Comparison of ENCODE assay signal across 15 cellular contexts in genomic region chr12:1525858-1526257, GRCh38.
"Had no signal": no experiment of that assay in that cellular context is flagged by ENCODE, and none has a peak within 500 bp of the region (broad histone marks: within the 10 kb centered on the region; RNA-seq: fewer than 3 reads in every experiment).

No MANE protein-coding gene starts in this region.

- H3K27ac ChIP-seq: coronary artery, heart right ventricle, left ventricle myocardium inferior, neural progenitor cell, upper lobe of right lung, VCaP had no signal

- H3K4me3 Mint-ChIP-seq: activated naive CD8-positive, alpha-beta T cell treated with anti-CD3 and anti-CD28 coated beads, Interleukin-2, amount 10 ng/mL, durations not matched to agents 7 days and 5 days; immature natural killer cell; neural progenitor cell had no signal

- H3K9ac ChIP-seq: neural progenitor cell had no signal

- ATAC-seq: heart right ventricle, upper lobe of right lung had no signal

- H3K27ac Mint-ChIP-seq: activated naive CD8-positive, alpha-beta T cell treated with anti-CD3 and anti-CD28 coated beads, Interleukin-2, amount 10 ng/mL, durations not matched to agents 7 days and 5 days; brain; immature natural killer cell; neural progenitor cell; progenitor cell of endocrine pancreas had no signal

- DNase-seq: activated CD4-positive, alpha-beta T cell treated with anti-CD3 and anti-CD28 coated beads, Interleukin-2, amount 50 U/mL, for 48 hours; activated naive CD8-positive, alpha-beta T cell treated with anti-CD3 and anti-CD28 coated beads, Interleukin-2, amount 10 ng/mL, durations not matched to agents 7 days and 5 days; heart right ventricle; immature natural killer cell; kidney glomerular epithelial cell; left ventricle myocardium inferior; mammary epithelial cell; stimulated activated naive CD4-positive, alpha-beta T cell; T-helper 9 cell; upper lobe of right lung had no signal

- H3K4me1 ChIP-seq: upper lobe of right lung had no signal

- H3K4me2 ChIP-seq: neural progenitor cell had no signal

- H2AFZ ChIP-seq: neural progenitor cell had no signal

- H3K36me3 Mint-ChIP-seq: activated naive CD8-positive, alpha-beta T cell treated with anti-CD3 and anti-CD28 coated beads, Interleukin-2, amount 10 ng/mL, durations not matched to agents 7 days and 5 days; brain had no signal

- H3K4me3 ChIP-seq: coronary artery, heart right ventricle, left ventricle myocardium inferior, neural progenitor cell, upper lobe of right lung had no signal

- H3K9me3 Mint-ChIP-seq: activated naive CD8-positive, alpha-beta T cell treated with anti-CD3 and anti-CD28 coated beads, Interleukin-2, amount 10 ng/mL, durations not matched to agents 7 days and 5 days; neural progenitor cell had no signal

- H3K9me3 ChIP-seq: heart right ventricle, left ventricle myocardium inferior, upper lobe of right lung had no signal

- H3K36me3 ChIP-seq: heart right ventricle, left ventricle myocardium inferior, neural progenitor cell, upper lobe of right lung had no signal
